1 cellular context compared by ENCODE assay signal in genomic region chr3:39180546-39181346, GRCh38.
TF ChIP-seq lines count a peak whose summit lies in the region.

No MANE protein-coding gene starts in this region.

TF ChIP-seq in K562, 482 proteins besides CTCF, POLR2A, EP300 and RAD21 (continued from another document and continues in another):
- TF ChIP-seq E2F8 (IDR thresholded peaks at IDR 0.05; ENCODE audit: low read depth, partially characterized antibody) (no peak), JUNB (CRISPR knock-in tag; conservative IDR thresholded peaks at IDR 0.05) (no peak), SRSF1 (IDR thresholded peaks at IDR 0.05; ENCODE audit: low read depth, low read length) (no peak), SREBF1 (IDR thresholded peaks at IDR 0.05; ENCODE audit: borderline replicate concordance, low read depth, low read length) (no peak), NR4A1 (CRISPR knock-in tag; IDR thresholded peaks at IDR 0.05) (0 out of 2 replicates have a peak, but pooled peaks have one; percentile 82), NR4A1 (tag; IDR thresholded peaks at IDR 0.05) (no peak), GATAD2B (IDR thresholded peaks at IDR 0.05; ENCODE audit: borderline replicate concordance) (no peak; the same call in 1 of the 2 replicates), SAFB2 (IDR thresholded peaks at IDR 0.05; ENCODE audit: borderline replicate concordance, low read depth, low read length, severe bottlenecking) (no peak), PKNOX1 (IDR thresholded peaks at IDR 0.05) (no peak), FOXA1 (IDR thresholded peaks at IDR 0.05; ENCODE audit: borderline replicate concordance) (no peak), CCAR2 (IDR thresholded peaks at IDR 0.05; ENCODE audit: low read depth, low read length) (no peak), BCOR (IDR thresholded peaks at IDR 0.05) (peak; percentile 86), RUNX1 (IDR thresholded peaks at IDR 0.05; ENCODE audit: low read depth) (no peak), CAMTA2 (CRISPR knock-in tag; conservative IDR thresholded peaks at IDR 0.05) (no peak), POLR2H (tag; IDR thresholded peaks at IDR 0.05; ENCODE audit: low read depth) (no peak), CBFB (CRISPR knock-in tag; IDR thresholded peaks at IDR 0.05) (peak; percentile 65; the same call in 1 of the 2 replicates), EP400 (IDR thresholded peaks at IDR 0.05) (no peak), MAZ (CRISPR knock-in tag; conservative IDR thresholded peaks at IDR 0.05 in 1 of 2, IDR thresholded peaks at IDR 0.05 in 1 of 2) (peak; percentile 76 to 88), U2AF2 (optimal IDR thresholded peaks at IDR 0.05; ENCODE audit: low read depth, low read length) (no peak), NFATC3 (IDR thresholded peaks at IDR 0.05) (no peak), PRDM10 (IDR thresholded peaks at IDR 0.05; ENCODE audit: partially characterized antibody) (no peak), RBM25 (IDR thresholded peaks at IDR 0.05; ENCODE audit: low read depth, low read length, severe bottlenecking) (peak; percentile 82), PML (IDR thresholded peaks at IDR 0.05; ENCODE audit: low read length) (no peak), ZNF696 (CRISPR knock-in tag; conservative IDR thresholded peaks at IDR 0.05) (no peak), C11orf30 (IDR thresholded peaks at IDR 0.05; ENCODE audit: low read depth) (no peak), ZSCAN29 (IDR thresholded peaks at IDR 0.05) (no peak), REST (CRISPR knock-in tag; IDR thresholded peaks at IDR 0.05; ENCODE audit: low read depth) (0 out of 2 replicates have a peak, but pooled peaks have one; percentile 47), PREB (CRISPR knock-in tag; IDR thresholded peaks at IDR 0.05) (no peak), CEBPG (CRISPR knock-in tag; IDR thresholded peaks at IDR 0.05) (no peak), CEBPG (tag; conservative IDR thresholded peaks at IDR 0.05 in 1 of 2, IDR thresholded peaks at IDR 0.05 in 1 of 2) (no peak), ZNF695 (CRISPR knock-in tag; IDR thresholded peaks at IDR 0.05) (no peak), ZNF324 (CRISPR knock-in tag; IDR thresholded peaks at IDR 0.05) (no peak), NFXL1 (CRISPR knock-in tag; IDR thresholded peaks at IDR 0.05) (no peak), ZNF217 (CRISPR knock-in tag; IDR thresholded peaks at IDR 0.05) (no peak), ZBTB8A (IDR thresholded peaks at IDR 0.05; ENCODE audit: partially characterized antibody) (no peak), TAF1 (IDR thresholded peaks at IDR 0.05; ENCODE audit: control insufficient read depth, extremely low read depth, insufficient read depth, low read length, severe bottlenecking) (no peak), STAT6 (CRISPR knock-in tag; IDR thresholded peaks at IDR 0.05) (no peak), THAP7 (CRISPR knock-in tag; IDR thresholded peaks at IDR 0.05) (no peak), ZNF408 (CRISPR knock-in tag; IDR thresholded peaks at IDR 0.05; ENCODE audit: low read depth) (no peak), ATF6 (CRISPR knock-in tag; IDR thresholded peaks at IDR 0.05) (no peak), PURB (CRISPR knock-in tag; IDR thresholded peaks at IDR 0.05; ENCODE audit: low read depth) (no peak), ZBTB9 (CRISPR knock-in tag; IDR thresholded peaks at IDR 0.05) (no peak), SMAD1 (IDR thresholded peaks at IDR 0.05; ENCODE audit: low read depth, low read length, partially characterized antibody) (no peak), BRD9 (IDR thresholded peaks at IDR 0.05; ENCODE audit: low read depth, partially characterized antibody) (no peak)
